ENCODE assay signal across 13 cellular contexts in the genomic region with DNA sequence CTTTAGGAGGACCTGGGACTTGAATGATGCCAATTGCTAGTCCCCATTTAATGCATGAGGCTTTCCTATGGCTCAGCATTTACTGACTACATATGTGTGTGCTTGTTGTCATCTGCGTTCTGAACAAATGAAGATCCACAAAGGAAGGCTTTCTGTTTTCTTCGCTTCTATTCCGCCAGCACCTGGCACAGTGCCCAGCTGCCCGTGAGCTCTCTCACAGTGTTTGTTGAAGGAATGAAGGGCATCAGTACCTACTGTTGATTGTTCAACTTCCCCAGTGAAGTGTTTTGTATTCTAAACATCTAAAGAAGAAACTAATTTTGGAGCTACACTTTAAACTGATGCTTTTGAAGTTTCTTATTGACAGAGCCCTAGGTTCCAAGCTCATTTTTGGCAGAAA.
DNase-seq lines count a peak whose midpoint lies in the region.
"Had no signal": no experiment of that assay in that cellular context is flagged by ENCODE, and none has a peak within 500 bp of the region (broad histone marks: within the 10 kb centered on the region; RNA-seq: fewer than 3 reads in every experiment).

No MANE protein-coding gene starts in this region.

- H3K36me3 Mint-ChIP-seq in activated CD4-positive, alpha-beta memory T cell treated with anti-CD3 and anti-CD28 coated beads for 36 hours: no peaks in the 10 kb centered on the region
- H3K36me3 Mint-ChIP-seq: IgD-negative memory B cell; naive thymus-derived CD8-positive, alpha-beta T cell had no signal

- CTCF ChIA-PET in activated CD4-positive, alpha-beta memory T cell treated with anti-CD3 and anti-CD28 coated beads for 36 hours (lab: Charles Lee): no interaction called here

- POLR2A ChIA-PET in activated CD4-positive, alpha-beta memory T cell treated with anti-CD3 and anti-CD28 coated beads for 36 hours (lab: Charles Lee): no interaction called here

- no peaks in the 10 kb centered on the region for H3K9me3 Mint-ChIP-seq in activated CD4-positive, alpha-beta memory T cell treated with anti-CD3 and anti-CD28 coated beads for 36 hours
- H3K9me3 Mint-ChIP-seq: IgD-negative memory B cell had no signal

- DNase-seq in DMS79 treated with DMSO at 0.1 percent for 48 hours (lab: John Stamatoyannopoulos, UW): peak; percentile 42
- DNase-seq in NCI-H146 (lab: John Stamatoyannopoulos, UW): peak; percentile 76
- DNase-seq in SHP77 treated with DMSO at 0.1 percent for 48 hours (lab: John Stamatoyannopoulos, UW): peak; percentile 8
- peak; percentile 17 for DNase-seq in mucosa of gallbladder (ENCODE audit: low spot score)
- DNase-seq in cerebellum (ENCODE audit: low spot score): no peak
- DNase-seq in activated CD4-positive, alpha-beta memory T cell treated with anti-CD3 and anti-CD28 coated beads for 36 hours: no peak
- DNase-seq in glomerular visceral epithelial cell (ENCODE audit: extremely low spot score): no peak
- DNase-seq: activated CD8-positive, alpha-beta T cell treated with anti-CD3 and anti-CD28 coated beads, Interleukin-2, amount 10 ng/mL, durations not matched to agents 7 days and 5 days; naive thymus-derived CD8-positive, alpha-beta T cell; NK-92 treated with Interleukin-12 subunit alpha and Interleukin-12 subunit beta, amount 100 ng/mL, for 24 hours; T-helper 1 cell had no signal

- H3K27me3 Mint-ChIP-seq in activated CD4-positive, alpha-beta memory T cell treated with anti-CD3 and anti-CD28 coated beads for 36 hours: no peaks in the 10 kb centered on the region
- H3K27me3 Mint-ChIP-seq: IgD-negative memory B cell; naive thymus-derived CD8-positive, alpha-beta T cell had no signal

- H3K4me3 Mint-ChIP-seq in activated CD4-positive, alpha-beta memory T cell treated with anti-CD3 and anti-CD28 coated beads for 36 hours: no peak overlapping the region
- H3K4me3 Mint-ChIP-seq: activated CD8-positive, alpha-beta T cell treated with anti-CD3 and anti-CD28 coated beads, Interleukin-2, amount 10 ng/mL, durations not matched to agents 7 days and 5 days; IgD-negative memory B cell; naive thymus-derived CD8-positive, alpha-beta T cell had no signal

- no peaks in the 10 kb centered on the region for H3K4me1 Mint-ChIP-seq in activated CD4-positive, alpha-beta memory T cell treated with anti-CD3 and anti-CD28 coated beads for 36 hours (ENCODE audit: low read depth)
- H3K4me1 Mint-ChIP-seq: IgD-negative memory B cell had no signal

- no peak overlapping the region for H3K27ac Mint-ChIP-seq in activated CD4-positive, alpha-beta memory T cell treated with anti-CD3 and anti-CD28 coated beads for 36 hours
- H3K27ac Mint-ChIP-seq: activated CD8-positive, alpha-beta T cell treated with anti-CD3 and anti-CD28 coated beads, Interleukin-2, amount 10 ng/mL, durations not matched to agents 7 days and 5 days; activated T-helper 2 cell treated with anti-CD3 and anti-CD28 coated beads, Interferon-gamma antibody, Interleukin-2, Interleukin-4, amounts not matched to agents 10 μg/mL and 5 μg/mL and 100 μg/mL, durations not matched to agents 14 hours and 24 hours and 36 hours; IgD-negative memory B cell; naive thymus-derived CD8-positive, alpha-beta T cell had no signal

- intact Hi-C loops in activated CD4-positive, alpha-beta memory T cell treated with anti-CD3 and anti-CD28 coated beads for 36 hours (cut with micrococcal nuclease): no loop called here

Comparison
In these comparisons a context has a peak if more than half of its experiments do, and no peak if none do; other contexts are left out.
1. DNase-seq: peak in DMS79 treated with DMSO at 0.1 percent for 48 hours (single experiment), NCI-H146 (single experiment), SHP77 treated with DMSO at 0.1 percent for 48 hours (single experiment) and mucosa of gallbladder (single experiment); none in cerebellum (single experiment), activated CD4-positive, alpha-beta memory T cell treated with anti-CD3 and anti-CD28 coated beads for 36 hours (single experiment) and glomerular visceral epithelial cell (single experiment).